Comparison of ENCODE assay signal across 8 cellular contexts in genomic region chr5:177601126-177601525, GRCh38. TPM values are rescaled to one million over a fixed set of nuclear protein-coding genes. Genes with fewer than 3 reads are reported as not detected.
DNase-seq lines count a peak whose midpoint lies in the region.

No MANE protein-coding gene starts in this region.

- H3K4me1 Mint-ChIP-seq in activated T-cell treated with anti-CD3 and anti-CD28 coated beads, Interleukin-2, amount 50 U/mL, for 24 hours (ENCODE audit: low read depth) = peaks cover 34% of the 10 kb centered on the region
- peaks cover 30% of the 10 kb centered on the region for H3K4me1 Mint-ChIP-seq in activated T-helper 1 cell treated with anti-CD3 and anti-CD28 coated beads, Interleukin-12 subunit alpha, Interleukin-12 subunit beta, Interleukin-2, Interleukin-4 antibody, amounts not matched to agents 30 ng/mL and 10 ng/mL and 1 ng/mL, durations not matched to agents 14 hours and 24 hours and 36 hours (ENCODE audit: low read depth)

- H3K4me3 Mint-ChIP-seq in activated T-cell treated with anti-CD3 and anti-CD28 coated beads, Interleukin-2, amount 50 U/mL, for 24 hours = peak overlapping the region; percentile 92
- peak overlapping the region; percentile 96 for H3K4me3 Mint-ChIP-seq in activated T-helper 1 cell treated with anti-CD3 and anti-CD28 coated beads, Interleukin-12 subunit alpha, Interleukin-12 subunit beta, Interleukin-2, Interleukin-4 antibody, amounts not matched to agents 30 ng/mL and 10 ng/mL and 1 ng/mL, durations not matched to agents 14 hours and 24 hours and 36 hours

- H3K36me3 ChIP-seq in stomach smooth muscle (ENCODE audit: control insufficient read depth in 2 of 2, insufficient read depth in 2 of 2, low read length in 2 of 2) = peaks cover 0 to 10% of the 10 kb centered on the region in 2 donors

- H3K27ac Mint-ChIP-seq in activated T-cell treated with anti-CD3 and anti-CD28 coated beads, Interleukin-2, amount 50 U/mL, for 24 hours = peak overlapping the region; percentile 92
- H3K27ac Mint-ChIP-seq in activated T-helper 1 cell treated with anti-CD3 and anti-CD28 coated beads, Interleukin-12 subunit alpha, Interleukin-12 subunit beta, Interleukin-2, Interleukin-4 antibody, amounts not matched to agents 30 ng/mL and 10 ng/mL and 1 ng/mL, durations not matched to agents 14 hours and 24 hours and 36 hours = peak overlapping the region; percentile 95

- intact Hi-C loops in activated T-helper 1 cell treated with anti-CD3 and anti-CD28 coated beads, Interleukin-12 subunit alpha, Interleukin-12 subunit beta, Interleukin-2, Interleukin-4 antibody, amounts not matched to agents 30 ng/mL and 10 ng/mL and 1 ng/mL, durations not matched to agents 14 hours and 24 hours and 36 hours (cut with micrococcal nuclease) = loop anchor here (2.0 to 10.0 kb wide), 2 partner anchors 46 to 464 kb away; partner anchors contain the start of gene FAM193B

- H3K9me3 Mint-ChIP-seq in activated T-cell treated with anti-CD3 and anti-CD28 coated beads, Interleukin-2, amount 50 U/mL, for 24 hours = no peaks in the 10 kb centered on the region
- H3K9me3 Mint-ChIP-seq in activated T-helper 1 cell treated with anti-CD3 and anti-CD28 coated beads, Interleukin-12 subunit alpha, Interleukin-12 subunit beta, Interleukin-2, Interleukin-4 antibody, amounts not matched to agents 30 ng/mL and 10 ng/mL and 1 ng/mL, durations not matched to agents 14 hours and 24 hours and 36 hours = no peaks in the 10 kb centered on the region

- peaks cover 2% of the 10 kb centered on the region for H3K9me3 ChIP-seq in iPS-18c (ENCODE audit: control insufficient read depth, insufficient read depth, low read length)
- H3K9me3 ChIP-seq in stomach smooth muscle (ENCODE audit: control insufficient read depth in 2 of 2, low read length in 2 of 2) = no peaks in the 10 kb centered on the region

- H3K27me3 Mint-ChIP-seq in activated T-cell treated with anti-CD3 and anti-CD28 coated beads, Interleukin-2, amount 50 U/mL, for 24 hours = no peaks in the 10 kb centered on the region
- peaks cover 1% of the 10 kb centered on the region for H3K27me3 Mint-ChIP-seq in activated T-helper 1 cell treated with anti-CD3 and anti-CD28 coated beads, Interleukin-12 subunit alpha, Interleukin-12 subunit beta, Interleukin-2, Interleukin-4 antibody, amounts not matched to agents 30 ng/mL and 10 ng/mL and 1 ng/mL, durations not matched to agents 14 hours and 24 hours and 36 hours (ENCODE audit: insufficient read depth)

- H3K27me3 ChIP-seq in stomach smooth muscle (ENCODE audit: control insufficient read depth in 1 of 2, insufficient read depth in 2 of 2, low read length in 2 of 2) = no peaks in the 10 kb centered on the region

- peak overlapping the region; percentile 93; the same call in 1 of the 2 replicates for H3K4me3 ChIP-seq in iPS-18c (ENCODE audit: insufficient read depth, low read depth, low read length)
- H3K4me3 ChIP-seq in stomach smooth muscle (ENCODE audit: low read length in 2 of 2) = peak overlapping the region; percentile 88 to 89

- peak overlapping the region; percentile 93 to 97 for H3K9ac ChIP-seq in stomach smooth muscle (ENCODE audit: low read length in 2 of 2)

- peaks cover 19% of the 10 kb centered on the region for H3K4me1 ChIP-seq in stomach smooth muscle (ENCODE audit: control insufficient read depth, insufficient read depth, low read length)

- peaks cover 43% of the 10 kb centered on the region for H3K36me3 Mint-ChIP-seq in activated T-cell treated with anti-CD3 and anti-CD28 coated beads, Interleukin-2, amount 50 U/mL, for 24 hours (ENCODE audit: low read depth)
- H3K36me3 Mint-ChIP-seq in activated T-helper 1 cell treated with anti-CD3 and anti-CD28 coated beads, Interleukin-12 subunit alpha, Interleukin-12 subunit beta, Interleukin-2, Interleukin-4 antibody, amounts not matched to agents 30 ng/mL and 10 ng/mL and 1 ng/mL, durations not matched to agents 14 hours and 24 hours and 36 hours (ENCODE audit: low read depth) = peaks cover 10% of the 10 kb centered on the region

- H3K27ac ChIP-seq in stomach smooth muscle (ENCODE audit: low read length) = no peak overlapping the region

- peak; percentile 25 for DNase-seq in activated T-cell treated with anti-CD3 and anti-CD28 coated beads, Interleukin-2, amount 50 U/mL, for 24 hours
- DNase-seq in activated T-cell treated with anti-CD3 and anti-CD28 coated beads for 4 hours = no peak
- no peak for DNase-seq in activated T-helper 1 cell treated with anti-CD3 and anti-CD28 coated beads, Interleukin-12 subunit alpha, Interleukin-12 subunit beta, Interleukin-2, Interleukin-4 antibody, amounts not matched to agents 30 ng/mL and 10 ng/mL and 1 ng/mL, durations not matched to agents 14 hours and 24 hours and 36 hours (ENCODE audit: low spot score)
- no peak for DNase-seq in NOMO-1 treated with DMSO at 0.1 percent for 48 hours (lab: John Stamatoyannopoulos, UW; ENCODE audit: unreplicated experiment)
- DNase-seq in stimulated activated CD4-positive, alpha-beta T cell treated with anti-CD3 and anti-CD28 coated beads, Interleukin-4, amount 100 ng/mL, for 4 hours = no peak
- DNase-seq in activated effector memory CD4-positive, alpha-beta T cell treated with Interleukin-2 at 50 U/mL for 16 hours = no peak

RNA-seq across cellular contexts. Expression of gene B4GALT7, which starts 1.2 kb away (rescaled TPM):
- total RNA-seq in activated T-helper 1 cell treated with anti-CD3 and anti-CD28 coated beads, Interleukin-12 subunit alpha, Interleukin-12 subunit beta, Interleukin-2, Interleukin-4 antibody, amounts not matched to agents 30 ng/mL and 10 ng/mL and 1 ng/mL, durations not matched to agents 14 hours and 24 hours and 36 hours = 27.7 and 28.4 TPM in 2 replicates

RNA-seq across cellular contexts. Expression of gene TMED9, which starts 9.1 kb away (rescaled TPM):
- 174 and 175 TPM in 2 replicates for total RNA-seq in activated T-helper 1 cell treated with anti-CD3 and anti-CD28 coated beads, Interleukin-12 subunit alpha, Interleukin-12 subunit beta, Interleukin-2, Interleukin-4 antibody, amounts not matched to agents 30 ng/mL and 10 ng/mL and 1 ng/mL, durations not matched to agents 14 hours and 24 hours and 36 hours

RNA-seq across cellular contexts. Expression of gene FAM193B, which starts 46.8 kb away (rescaled TPM):
- total RNA-seq in activated T-helper 1 cell treated with anti-CD3 and anti-CD28 coated beads, Interleukin-12 subunit alpha, Interleukin-12 subunit beta, Interleukin-2, Interleukin-4 antibody, amounts not matched to agents 30 ng/mL and 10 ng/mL and 1 ng/mL, durations not matched to agents 14 hours and 24 hours and 36 hours = 70.9 and 79.4 TPM in 2 replicates
